ENCODE assay signal across 8 cellular contexts in the genomic region with DNA sequence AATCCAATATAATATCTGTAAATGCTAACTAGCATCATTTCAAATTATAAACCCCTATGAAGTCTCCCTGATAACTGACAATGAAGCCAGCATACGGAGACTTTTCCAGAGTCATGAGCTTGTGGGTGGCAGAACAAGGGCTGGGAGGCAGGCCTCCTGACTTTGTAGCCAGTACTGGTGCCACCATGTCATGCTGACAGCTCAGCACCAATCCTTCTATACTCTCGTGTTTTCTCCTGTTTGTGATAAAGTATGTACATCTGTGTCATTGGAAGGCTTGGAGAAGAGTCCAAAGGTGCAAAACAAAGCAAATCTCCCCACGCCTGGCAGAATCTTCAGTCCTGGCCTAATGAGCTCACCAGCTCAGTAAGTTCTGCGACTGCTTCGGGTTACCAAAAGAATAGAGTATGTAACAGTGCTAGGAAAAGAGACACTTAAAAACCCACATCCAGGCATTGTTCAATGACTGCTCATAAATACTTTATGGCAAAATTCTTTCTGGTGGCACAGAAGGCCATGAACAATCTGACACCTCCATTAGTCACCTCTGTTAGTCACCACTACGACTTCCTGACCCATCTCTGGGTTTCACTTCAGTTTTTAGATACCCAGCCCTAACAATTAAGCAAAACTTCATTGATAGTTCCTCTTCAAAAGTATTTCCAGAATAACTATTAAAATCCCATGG. TPM values are rescaled to one million over a fixed set of nuclear protein-coding genes. Genes with fewer than 3 reads are reported as not detected.
DNase-seq lines count a peak whose midpoint lies in the region; ATAC-seq, FAIRE-seq and TF ChIP-seq lines count a peak whose summit lies in the region.

No MANE protein-coding gene starts in this region.

- peaks cover 18% of the 10 kb centered on the region for H3K4me1 Mint-ChIP-seq in activated CD8-positive, alpha-beta memory T cell treated with anti-CD3 and anti-CD28 coated beads, Interleukin-2, amount 10 ng/mL, durations not matched to agents 7 days and 5 days

- H3K9me3 ChIP-seq in endothelial cell of umbilical vein (replicated peaks; ENCODE audit: control insufficient read depth, insufficient read depth, low read length) (no peaks in the 10 kb centered on the region), vagina (no peaks in the 10 kb centered on the region)

- H3K27ac ChIP-seq in endothelial cell of umbilical vein (ENCODE audit: insufficient read depth, low read depth, low read length) (peak overlapping the region; percentile 93), vagina (no peak overlapping the region)

- H3K36me3 Mint-ChIP-seq in activated CD8-positive, alpha-beta memory T cell treated with anti-CD3 and anti-CD28 coated beads, Interleukin-2, amount 10 ng/mL, durations not matched to agents 7 days and 5 days: peaks cover 4% of the 10 kb centered on the region

- peak; percentile 90 for FAIRE-seq in endothelial cell of umbilical vein (lab: Jason Lieb, UNC)

- peak; percentile 94 for ATAC-seq in activated CD8-positive, alpha-beta memory T cell treated with anti-CD3 and anti-CD28 coated beads, Interleukin-2, amount 10 ng/mL, durations not matched to agents 7 days and 5 days
- peak; percentile 81 for ATAC-seq in HG02840 (IDR thresholded peaks at IDR 0.05; ENCODE audit: low FRiP score, unreplicated experiment)

- dilution Hi-C loops in endothelial cell of umbilical vein (cut with MboI; ENCODE audit: extremely low pct_ligation_motif_present, low sequenced_read_pairs): no loop called here

- H3K79me2 ChIP-seq in endothelial cell of umbilical vein (ENCODE audit: control insufficient read depth, insufficient read depth, low read length): no peaks in the 10 kb centered on the region

- peak overlapping the region; percentile 85 for H3K4me2 ChIP-seq in endothelial cell of umbilical vein (ENCODE audit: insufficient read depth, low read length)

- H3K27me3 ChIP-seq in endothelial cell of umbilical vein (ENCODE audit: control insufficient read depth in 2 of 2, insufficient read depth in 2 of 2, low read length in 2 of 2) (no peaks in the 10 kb centered on the region), H7 (ENCODE audit: control insufficient read depth, insufficient read depth, low read length) (no peaks in the 10 kb centered on the region), vagina (no peaks in the 10 kb centered on the region)

- peaks cover 2% of the 10 kb centered on the region for H3K27me3 Mint-ChIP-seq in activated CD8-positive, alpha-beta memory T cell treated with anti-CD3 and anti-CD28 coated beads, Interleukin-2, amount 10 ng/mL, durations not matched to agents 7 days and 5 days

- H2AFZ ChIP-seq in endothelial cell of umbilical vein (ENCODE audit: low read depth, low read length): peak overlapping the region; percentile 78

- H3K4me3 ChIP-seq in endothelial cell of umbilical vein (replicated peaks in 1 of 3; ENCODE audit: insufficient read depth in 1 of 3, low read depth in 1 of 3, low read length in 3 of 3) (peak overlapping the region in 1 of 3 experiments; percentile 5), H7 (ENCODE audit: insufficient read depth, low read depth, low read length) (no peak overlapping the region), vagina (no peak overlapping the region)

- BruUV-seq in endothelial cell of umbilical vein (replicated peaks; lab: Mats Ljungman, UMichigan): TSS peak; percentile 95

- peak overlapping the region; percentile 61 for H3K27ac Mint-ChIP-seq in activated CD8-positive, alpha-beta memory T cell treated with anti-CD3 and anti-CD28 coated beads, Interleukin-2, amount 10 ng/mL, durations not matched to agents 7 days and 5 days

- no peak for DNase-seq in activated CD8-positive, alpha-beta memory T cell treated with anti-CD3 and anti-CD28 coated beads, Interleukin-2, amount 10 ng/mL, durations not matched to agents 7 days and 5 days
- DNase-seq in activated CD8-positive, alpha-beta memory T cell treated with anti-CD3 and anti-CD28 coated beads, Interleukin-2, amount 50 U/mL, for 4 hours: no peak
- DNase-seq in NOMO-1 (lab: John Stamatoyannopoulos, UW; ENCODE audit: unreplicated experiment in 2 of 2) (peak; percentile 99 to 100), endothelial cell of umbilical vein (ENCODE audit: low read depth, low spot score) (peak; percentile 85), mucosa of gallbladder (ENCODE audit: low spot score) (no peak), H7 (no peak), vagina (ENCODE audit: extremely low spot score in 2 of 2) (no peak)

- H3K9me1 ChIP-seq in endothelial cell of umbilical vein (replicated peaks; ENCODE audit: control insufficient read depth, extremely low read depth, insufficient read depth, low read length): no peaks in the 10 kb centered on the region

- H3K9ac ChIP-seq in endothelial cell of umbilical vein (replicated peaks; ENCODE audit: extremely low read depth, insufficient read depth, low read length): peak overlapping the region; percentile 74

- H3K4me3 Mint-ChIP-seq in activated CD8-positive, alpha-beta memory T cell treated with anti-CD3 and anti-CD28 coated beads, Interleukin-2, amount 10 ng/mL, durations not matched to agents 7 days and 5 days: no peak overlapping the region

- H4K20me1 ChIP-seq in endothelial cell of umbilical vein (replicated peaks; ENCODE audit: control insufficient read depth, extremely low read depth, insufficient read depth, low read length): no peaks in the 10 kb centered on the region

- POLR2A ChIA-PET in endothelial cell of umbilical vein (lab: Charles Lee): interaction anchor here (1.2 to 1.4 kb wide), 2 partner anchors 25 to 33 kb away, joined by 3 to 5 read pairs; partner anchors contain the start of genes STEAP1 and STEAP2

- TF ChIP-seq POLR2A in endothelial cell of umbilical vein (IDR thresholded peaks at IDR 0.05; ENCODE audit: low read depth, low read length) (no peak), vagina (IDR thresholded peaks at IDR 0.05) (no peak)

- H3K4me1 ChIP-seq in endothelial cell of umbilical vein (ENCODE audit: control insufficient read depth, extremely low read depth, insufficient read depth, low read length) (peaks cover 36% of the 10 kb centered on the region), vagina (no peaks in the 10 kb centered on the region)

- TF ChIP-seq CTCF in endothelial cell of umbilical vein (IDR thresholded peaks at IDR 0.05; ENCODE audit: extremely low read depth in 1 of 2, insufficient read depth in 1 of 2, low read depth in 1 of 2, low read length in 2 of 2): no peak
- no peak for TF ChIP-seq CTCF in vagina (IDR thresholded peaks at IDR 0.05)

- CTCF ChIA-PET in activated CD8-positive, alpha-beta memory T cell treated with anti-CD3 and anti-CD28 coated beads, Interleukin-2, amount 10 ng/mL, durations not matched to agents 7 days and 5 days (lab: Charles Lee): no interaction called here
- CTCF ChIA-PET in endothelial cell of umbilical vein (lab: Charles Lee): interaction anchor here (0.9 to 3.1 kb wide), 8 partner anchors 9 to 249 kb away, joined by 3 to 20 read pairs (median 5); partner anchors contain the start of genes STEAP1 and STEAP2

- H3K36me3 ChIP-seq in endothelial cell of umbilical vein (ENCODE audit: control insufficient read depth in 2 of 2, extremely low read depth in 1 of 2, insufficient read depth in 2 of 2, low read length in 2 of 2) (no peaks in the 10 kb centered on the region), H7 (replicated peaks; ENCODE audit: control insufficient read depth, insufficient read depth, low read length) (no peaks in the 10 kb centered on the region), vagina (no peaks in the 10 kb centered on the region)

- intact Hi-C loops in endothelial cell of umbilical vein (cut with micrococcal nuclease): loop anchor here (1.0 to 2.0 kb wide), 4 partner anchors 24 to 418 kb away; partner anchors contain the start of genes CDK14, CFAP69, STEAP1 and STEAP2
- intact Hi-C loops in vagina (cut with DNase I): no loop called here

- peaks cover 2% of the 10 kb centered on the region for H3K9me3 Mint-ChIP-seq in activated CD8-positive, alpha-beta memory T cell treated with anti-CD3 and anti-CD28 coated beads, Interleukin-2, amount 10 ng/mL, durations not matched to agents 7 days and 5 days (ENCODE audit: low read depth)

TF ChIP-seq in endothelial cell of umbilical vein, 7 proteins besides CTCF, POLR2A, EP300 and RAD21 (continues in another document):
- TF ChIP-seq JUN (IDR thresholded peaks at IDR 0.05; ENCODE audit: borderline replicate concordance, insufficient read depth, insufficient read length, low read depth) (peak; percentile 94), FOS (IDR thresholded peaks at IDR 0.05; ENCODE audit: borderline replicate concordance, insufficient read depth, low read length) (peak; percentile 96)

RNA-seq across cellular contexts. Expression of gene STEAP1, which starts 24.5 kb away (rescaled TPM):
- total RNA-seq in activated CD8-positive, alpha-beta memory T cell treated with anti-CD3 and anti-CD28 coated beads, Interleukin-2, amount 10 ng/mL, durations not matched to agents 7 days and 5 days: under 1 TPM in 1 of 2 experiments, not detected in 1; 0.75 TPM
- total RNA-seq in endothelial cell of umbilical vein (39.1 and 42.7 TPM in 2 replicates), mucosa of gallbladder (13.1 TPM), vagina (24.3 TPM)
- polyA plus RNA-seq in endothelial cell of umbilical vein: 23.6 and 35.0 TPM in 2 replicates
- polyA plus RNA-seq in endothelial cell of umbilical vein (2011; cell fraction: cytosol; rRNA removed): 43.5 and 51.3 TPM in 2 replicates
- polyA plus RNA-seq in endothelial cell of umbilical vein (2011; cell fraction: nucleus; rRNA removed): 31.3 and 39.7 TPM in 2 replicates
- 26.5 and 66.4 TPM in 2 replicates for polyA plus RNA-seq in endothelial cell of umbilical vein (2012)
- polyA minus RNA-seq in endothelial cell of umbilical vein: 14.3 and 18.1 TPM in 2 replicates
- not detected for polyA minus RNA-seq in endothelial cell of umbilical vein (2011; cell fraction: cytosol; rRNA and poly(A)+ RNA removed)
- 12.5 and 22.5 TPM in 2 replicates for polyA minus RNA-seq in endothelial cell of umbilical vein (2011; cell fraction: nucleus; rRNA and poly(A)+ RNA removed)
- 1.9 and 3.3 TPM in 2 replicates for total RNA-seq in H7 (2014; rRNA removed; shearing (Covaris generic))

RNA-seq across cellular contexts. Expression of gene STEAP2, which starts 32.8 kb away (rescaled TPM):
- total RNA-seq in activated CD8-positive, alpha-beta memory T cell treated with anti-CD3 and anti-CD28 coated beads, Interleukin-2, amount 10 ng/mL, durations not matched to agents 7 days and 5 days: not detected
- total RNA-seq in endothelial cell of umbilical vein (4.2 and 4.6 TPM in 2 replicates), mucosa of gallbladder (29.9 TPM), vagina (32.2 TPM)
- polyA plus RNA-seq in endothelial cell of umbilical vein: 3.0 and 4.2 TPM in 2 replicates
- polyA plus RNA-seq in endothelial cell of umbilical vein (2011; cell fraction: cytosol; rRNA removed): 2.1 and 2.7 TPM in 2 replicates
- polyA plus RNA-seq in endothelial cell of umbilical vein (2011; cell fraction: nucleus; rRNA removed): 10.8 and 11.0 TPM in 2 replicates
- polyA plus RNA-seq in endothelial cell of umbilical vein (2012): 1.3 and 2.6 TPM in 2 replicates
- 7.7 and 8.7 TPM in 2 replicates for polyA minus RNA-seq in endothelial cell of umbilical vein
- polyA minus RNA-seq in endothelial cell of umbilical vein (2011; cell fraction: cytosol; rRNA and poly(A)+ RNA removed): not detected
- polyA minus RNA-seq in endothelial cell of umbilical vein (2011; cell fraction: nucleus; rRNA and poly(A)+ RNA removed): 10.9 and 12.7 TPM in 2 replicates
- total RNA-seq in H7 (2014; rRNA removed; shearing (Covaris generic)): 8.8 and 15.1 TPM in 2 replicates

Comparison
In these comparisons a context has a peak if more than half of its experiments do, and no peak if none do; other contexts are left out.
1. DNase-seq: peak in NOMO-1 (2 of 2) and endothelial cell of umbilical vein (single experiment); none in activated CD8-positive, alpha-beta memory T cell treated with anti-CD3 and anti-CD28 coated beads, Interleukin-2, amount 10 ng/mL, durations not matched to agents 7 days and 5 days (single experiment), activated CD8-positive, alpha-beta memory T cell treated with anti-CD3 and anti-CD28 coated beads, Interleukin-2, amount 50 U/mL, for 4 hours (single experiment), mucosa of gallbladder (single experiment), H7 (single experiment) and vagina (0 of 2).